In the genomic region with DNA sequence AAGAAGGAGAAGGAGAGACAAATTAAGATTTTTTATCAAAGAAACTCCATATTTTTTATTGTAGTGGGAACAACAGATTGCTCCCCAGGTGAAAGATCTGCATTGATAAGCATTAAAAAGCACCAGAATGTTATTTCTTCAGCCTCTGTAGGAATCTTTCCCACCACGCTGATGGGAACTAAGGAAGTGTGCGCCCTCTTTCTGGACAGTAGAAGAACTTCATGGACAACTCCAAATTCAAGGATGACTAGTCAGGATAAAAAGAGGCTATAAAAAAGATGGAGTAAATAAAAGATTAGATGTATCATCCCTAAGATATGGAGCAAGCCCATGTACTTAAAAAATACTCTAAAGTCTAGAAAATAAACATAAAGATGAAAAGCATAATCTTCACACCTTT, we compare ENCODE assay signal across 2 cellular contexts.
TF ChIP-seq lines count a peak whose summit lies in the region.

No MANE protein-coding gene starts in this region.

TF ChIP-seq in HepG2, 621 proteins besides CTCF, POLR2A, EP300 and RAD21:
- TF ChIP-seq MIER3 (CRISPR knock-in tag; IDR thresholded peaks at IDR 0.05; ENCODE audit: borderline replicate concordance) (no peak), STAG1 (CRISPR knock-in tag; IDR thresholded peaks at IDR 0.05) (peak; percentile 29)
TF ChIP-seq in HepG2: peak in this region for 1.

TF ChIP-seq in H1, 55 proteins besides CTCF, POLR2A, EP300 and RAD21:
- TF ChIP-seq NRF1 (IDR thresholded peaks at IDR 0.05; ENCODE audit: low read depth, low read length) = no peak
- TF ChIP-seq RFX5 (IDR thresholded peaks at IDR 0.05; ENCODE audit: borderline replicate concordance, low read depth, low read length) = no peak
- TF ChIP-seq BACH1 (IDR thresholded peaks at IDR 0.05; ENCODE audit: low read length) = no peak
- TF ChIP-seq, protein P1, sequence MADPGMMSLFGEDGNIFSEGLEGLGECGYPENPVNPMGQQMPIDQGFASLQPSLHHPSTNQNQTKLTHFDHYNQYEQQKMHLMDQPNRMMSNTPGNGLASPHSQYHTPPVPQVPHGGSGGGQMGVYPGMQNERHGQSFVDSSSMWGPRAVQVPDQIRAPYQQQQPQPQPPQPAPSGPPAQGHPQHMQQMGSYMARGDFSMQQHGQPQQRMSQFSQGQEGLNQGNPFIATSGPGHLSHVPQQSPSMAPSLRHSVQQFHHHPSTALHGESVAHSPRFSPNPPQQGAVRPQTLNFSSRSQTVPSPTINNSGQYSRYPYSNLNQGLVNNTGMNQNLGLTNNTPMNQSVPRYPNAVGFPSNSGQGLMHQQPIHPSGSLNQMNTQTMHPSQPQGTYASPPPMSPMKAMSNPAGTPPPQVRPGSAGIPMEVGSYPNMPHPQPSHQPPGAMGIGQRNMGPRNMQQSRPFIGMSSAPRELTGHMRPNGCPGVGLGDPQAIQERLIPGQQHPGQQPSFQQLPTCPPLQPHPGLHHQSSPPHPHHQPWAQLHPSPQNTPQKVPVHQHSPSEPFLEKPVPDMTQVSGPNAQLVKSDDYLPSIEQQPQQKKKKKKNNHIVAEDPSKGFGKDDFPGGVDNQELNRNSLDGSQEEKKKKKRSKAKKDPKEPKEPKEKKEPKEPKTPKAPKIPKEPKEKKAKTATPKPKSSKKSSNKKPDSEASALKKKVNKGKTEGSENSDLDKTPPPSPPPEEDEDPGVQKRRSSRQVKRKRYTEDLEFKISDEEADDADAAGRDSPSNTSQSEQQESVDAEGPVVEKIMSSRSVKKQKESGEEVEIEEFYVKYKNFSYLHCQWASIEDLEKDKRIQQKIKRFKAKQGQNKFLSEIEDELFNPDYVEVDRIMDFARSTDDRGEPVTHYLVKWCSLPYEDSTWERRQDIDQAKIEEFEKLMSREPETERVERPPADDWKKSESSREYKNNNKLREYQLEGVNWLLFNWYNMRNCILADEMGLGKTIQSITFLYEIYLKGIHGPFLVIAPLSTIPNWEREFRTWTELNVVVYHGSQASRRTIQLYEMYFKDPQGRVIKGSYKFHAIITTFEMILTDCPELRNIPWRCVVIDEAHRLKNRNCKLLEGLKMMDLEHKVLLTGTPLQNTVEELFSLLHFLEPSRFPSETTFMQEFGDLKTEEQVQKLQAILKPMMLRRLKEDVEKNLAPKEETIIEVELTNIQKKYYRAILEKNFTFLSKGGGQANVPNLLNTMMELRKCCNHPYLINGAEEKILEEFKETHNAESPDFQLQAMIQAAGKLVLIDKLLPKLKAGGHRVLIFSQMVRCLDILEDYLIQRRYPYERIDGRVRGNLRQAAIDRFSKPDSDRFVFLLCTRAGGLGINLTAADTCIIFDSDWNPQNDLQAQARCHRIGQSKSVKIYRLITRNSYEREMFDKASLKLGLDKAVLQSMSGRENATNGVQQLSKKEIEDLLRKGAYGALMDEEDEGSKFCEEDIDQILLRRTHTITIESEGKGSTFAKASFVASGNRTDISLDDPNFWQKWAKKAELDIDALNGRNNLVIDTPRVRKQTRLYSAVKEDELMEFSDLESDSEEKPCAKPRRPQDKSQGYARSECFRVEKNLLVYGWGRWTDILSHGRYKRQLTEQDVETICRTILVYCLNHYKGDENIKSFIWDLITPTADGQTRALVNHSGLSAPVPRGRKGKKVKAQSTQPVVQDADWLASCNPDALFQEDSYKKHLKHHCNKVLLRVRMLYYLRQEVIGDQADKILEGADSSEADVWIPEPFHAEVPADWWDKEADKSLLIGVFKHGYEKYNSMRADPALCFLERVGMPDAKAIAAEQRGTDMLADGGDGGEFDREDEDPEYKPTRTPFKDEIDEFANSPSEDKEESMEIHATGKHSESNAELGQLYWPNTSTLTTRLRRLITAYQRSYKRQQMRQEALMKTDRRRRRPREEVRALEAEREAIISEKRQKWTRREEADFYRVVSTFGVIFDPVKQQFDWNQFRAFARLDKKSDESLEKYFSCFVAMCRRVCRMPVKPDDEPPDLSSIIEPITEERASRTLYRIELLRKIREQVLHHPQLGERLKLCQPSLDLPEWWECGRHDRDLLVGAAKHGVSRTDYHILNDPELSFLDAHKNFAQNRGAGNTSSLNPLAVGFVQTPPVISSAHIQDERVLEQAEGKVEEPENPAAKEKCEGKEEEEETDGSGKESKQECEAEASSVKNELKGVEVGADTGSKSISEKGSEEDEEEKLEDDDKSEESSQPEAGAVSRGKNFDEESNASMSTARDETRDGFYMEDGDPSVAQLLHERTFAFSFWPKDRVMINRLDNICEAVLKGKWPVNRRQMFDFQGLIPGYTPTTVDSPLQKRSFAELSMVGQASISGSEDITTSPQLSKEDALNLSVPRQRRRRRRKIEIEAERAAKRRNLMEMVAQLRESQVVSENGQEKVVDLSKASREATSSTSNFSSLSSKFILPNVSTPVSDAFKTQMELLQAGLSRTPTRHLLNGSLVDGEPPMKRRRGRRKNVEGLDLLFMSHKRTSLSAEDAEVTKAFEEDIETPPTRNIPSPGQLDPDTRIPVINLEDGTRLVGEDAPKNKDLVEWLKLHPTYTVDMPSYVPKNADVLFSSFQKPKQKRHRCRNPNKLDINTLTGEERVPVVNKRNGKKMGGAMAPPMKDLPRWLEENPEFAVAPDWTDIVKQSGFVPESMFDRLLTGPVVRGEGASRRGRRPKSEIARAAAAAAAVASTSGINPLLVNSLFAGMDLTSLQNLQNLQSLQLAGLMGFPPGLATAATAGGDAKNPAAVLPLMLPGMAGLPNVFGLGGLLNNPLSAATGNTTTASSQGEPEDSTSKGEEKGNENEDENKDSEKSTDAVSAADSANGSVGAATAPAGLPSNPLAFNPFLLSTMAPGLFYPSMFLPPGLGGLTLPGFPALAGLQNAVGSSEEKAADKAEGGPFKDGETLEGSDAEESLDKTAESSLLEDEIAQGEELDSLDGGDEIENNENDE (IDR thresholded peaks at IDR 0.05; ENCODE audit: insufficient replicate concordance, low read length) = no peak
- TF ChIP-seq SP1 (IDR thresholded peaks at IDR 0.05; ENCODE audit: low read depth, low read length) = no peak
- TF ChIP-seq EZH2 (IDR thresholded peaks at IDR 0.05; ENCODE audit: low read depth, low read length, severe bottlenecking) = no peak
- no peak for TF ChIP-seq JUND (IDR thresholded peaks at IDR 0.05; ENCODE audit: low read length)
- TF ChIP-seq, protein P2, sequence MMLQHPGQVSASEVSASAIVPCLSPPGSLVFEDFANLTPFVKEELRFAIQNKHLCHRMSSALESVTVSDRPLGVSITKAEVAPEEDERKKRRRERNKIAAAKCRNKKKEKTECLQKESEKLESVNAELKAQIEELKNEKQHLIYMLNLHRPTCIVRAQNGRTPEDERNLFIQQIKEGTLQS (IDR thresholded peaks at IDR 0.05; ENCODE audit: insufficient read depth, low read depth, low read length) = no peak
- no peak for TF ChIP-seq SAP30 (IDR thresholded peaks at IDR 0.05; ENCODE audit: insufficient read depth, insufficient replicate concordance, low read length)
